In genomic region chrX:9911479-9911878, GRCh38 we compare ENCODE assay signal across 16 cellular contexts. TPM values are rescaled to one million over a fixed set of nuclear protein-coding genes. Genes with fewer than 3 reads are reported as not detected.
DNase-seq lines count a peak whose midpoint lies in the region; ATAC-seq, FAIRE-seq and TF ChIP-seq lines count a peak whose summit lies in the region.
"Had no signal": no experiment of that assay in that cellular context is flagged by ENCODE, and none has a peak within 500 bp of the region (broad histone marks: within the 10 kb centered on the region; RNA-seq: fewer than 3 reads in every experiment).

No MANE protein-coding gene starts in this region.

- TF ChIP-seq CTCF in bronchial epithelial cell (IDR thresholded peaks at IDR 0.05; ENCODE audit: insufficient read depth, low read length, severe bottlenecking) (no peak), lower lobe of right lung (IDR thresholded peaks at IDR 0.05) (no peak)

- no peaks in the 10 kb centered on the region for H3K9me3 ChIP-seq in lower lobe of right lung
- H3K9me3 ChIP-seq: BLaER1 had no signal

- H3K27me3 ChIP-seq in bronchial epithelial cell (ENCODE audit: control insufficient read depth, insufficient read depth, low read length) (no peaks in the 10 kb centered on the region), lower lobe of right lung (ENCODE audit: low read depth) (no peaks in the 10 kb centered on the region)
- H3K27me3 ChIP-seq: BLaER1 had no signal

- H3K36me3 ChIP-seq in bronchial epithelial cell (ENCODE audit: control insufficient read depth, insufficient read depth, low read length): no peaks in the 10 kb centered on the region
- H3K36me3 ChIP-seq in lower lobe of right lung: no peaks in the 10 kb centered on the region
- H3K36me3 ChIP-seq: BLaER1 had no signal

- no peak for FAIRE-seq in bronchial epithelial cell (lab: Jason Lieb, UNC)

- ATAC-seq in lower lobe of right lung: peak; percentile 86 to 92
- ATAC-seq: stimulated activated naive CD8-positive, alpha-beta T cell treated with anti-CD3 and anti-CD28 coated beads, Interleukin-15, Interleukin-2, amounts not matched to agents 100 U/mL and 50 U/mL, for 24 hours had no signal

- H3K27ac ChIP-seq in lower lobe of right lung: no peak overlapping the region
- H3K27ac ChIP-seq: BLaER1 had no signal

- DNase-seq in Daoy (ENCODE audit: low read depth): peak; percentile 56
- peak; percentile 29 for DNase-seq in MV-4-11 (lab: John Stamatoyannopoulos, UW)
- DNase-seq in bronchial epithelial cell (ENCODE audit: low read depth): peak; percentile 84
- DNase-seq in lower lobe of right lung: no peak
- DNase-seq in SK-N-DZ (ENCODE audit: low spot score): no peak
- DNase-seq in superior temporal gyrus (ENCODE audit: extremely low spot score): no peak
- no peak for DNase-seq in effector CD4-positive, alpha-beta T cell
- DNase-seq in activated CD4-positive, alpha-beta T cell treated with anti-CD3 and anti-CD28 coated beads for 4 hours: no peak
- DNase-seq: activated CD8-positive, alpha-beta memory T cell treated with anti-CD3 and anti-CD28 coated beads, Interleukin-2, amount 50 U/mL, for 4 hours; activated naive CD8-positive, alpha-beta T cell treated with anti-CD3 and anti-CD28 coated beads, Interleukin-2, amount 10 ng/mL, durations not matched to agents 7 days and 5 days; effector CD8-positive, alpha-beta T cell; RPMI8226; stimulated activated CD4-positive, alpha-beta T cell treated with anti-CD3 and anti-CD28 coated beads, Interleukin-4, amount 100 ng/mL, for 4 hours; stimulated activated naive CD8-positive, alpha-beta T cell treated with anti-CD3 and anti-CD28 coated beads, Interleukin-15, Interleukin-2, amounts not matched to agents 100 U/mL and 50 U/mL, for 24 hours had no signal

- H3K4me3 ChIP-seq in bronchial epithelial cell (ENCODE audit: low read depth, low read length) (no peak overlapping the region), lower lobe of right lung (no peak overlapping the region)
- H3K4me3 ChIP-seq: BLaER1 had no signal

- no peaks in the 10 kb centered on the region for H3K4me1 ChIP-seq in lower lobe of right lung
- H3K4me1 ChIP-seq: BLaER1 had no signal

- intact Hi-C loops in lower lobe of right lung (cut with DNase I): no loop called here

RNA-seq across cellular contexts. Expression of gene CLDN34, which starts 55.7 kb away (rescaled TPM):
- not detected in 2 replicates for total RNA-seq in Daoy (2014; rRNA removed; shearing (Covaris generic))
- total RNA-seq in bronchial epithelial cell (not detected in 2 replicates), lower lobe of right lung (0.50 TPM)
- not detected in 2 replicates for polyA plus RNA-seq in SK-N-DZ (2014; cell fraction: cytosol; rRNA removed)
- not detected in 2 replicates for polyA plus RNA-seq in SK-N-DZ (2014; cell fraction: nucleus; rRNA removed)
- total RNA-seq: activated naive CD8-positive, alpha-beta T cell treated with anti-CD3 and anti-CD28 coated beads, Interleukin-2, amount 10 ng/mL, durations not matched to agents 7 days and 5 days; mononuclear cell had no signal

Comparison
In these comparisons a context has a peak if more than half of its experiments do, and no peak if none do; other contexts are left out.
1. DNase-seq: peak in Daoy (single experiment), MV-4-11 (single experiment) and bronchial epithelial cell (single experiment); none in lower lobe of right lung (single experiment), SK-N-DZ (single experiment), superior temporal gyrus (single experiment), effector CD4-positive, alpha-beta T cell (single experiment) and activated CD4-positive, alpha-beta T cell treated with anti-CD3 and anti-CD28 coated beads for 4 hours (0 of 2).